1 cellular context compared by ENCODE assay signal in the genomic region with DNA sequence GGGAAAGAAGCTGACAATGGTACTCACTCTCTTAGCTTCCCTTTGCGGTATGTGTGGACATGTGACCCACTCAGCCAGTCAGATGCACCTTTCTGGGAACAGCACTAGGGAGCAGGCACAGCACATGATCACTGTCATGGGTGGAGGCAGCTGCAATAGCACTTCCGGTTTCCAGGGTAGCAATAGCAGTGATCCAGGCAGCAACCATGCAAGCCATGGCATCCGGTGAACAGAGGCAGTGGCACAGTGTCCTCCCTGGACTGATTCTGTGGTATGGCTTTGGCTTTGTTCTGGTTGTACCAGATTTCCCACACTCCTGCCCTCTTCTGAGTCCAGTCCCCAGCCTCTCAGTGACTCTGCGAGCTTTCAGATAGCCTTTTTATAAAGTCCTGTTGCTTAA.
TF ChIP-seq lines count a peak whose summit lies in the region.

No MANE protein-coding gene starts in this region.

TF ChIP-seq in K562, 482 proteins besides CTCF, POLR2A, EP300 and RAD21 (continued from another document and continues in another):
- TF ChIP-seq CHAMP1 (IDR thresholded peaks at IDR 0.05): no peak
- TF ChIP-seq ZNF561 (CRISPR knock-in tag; conservative IDR thresholded peaks at IDR 0.05): no peak
- peak; percentile 37; the same call in 1 of the 2 replicates for TF ChIP-seq DMBX1 (CRISPR knock-in tag; IDR thresholded peaks at IDR 0.05; ENCODE audit: borderline replicate concordance)
- peak; percentile 53; the same call in 1 of the 2 replicates for TF ChIP-seq ZNF644 (tag; IDR thresholded peaks at IDR 0.05; ENCODE audit: low read depth)
- no peak for TF ChIP-seq ZNF764 (CRISPR knock-in tag; IDR thresholded peaks at IDR 0.05; ENCODE audit: low read depth)
- TF ChIP-seq NUFIP1 (IDR thresholded peaks at IDR 0.05; ENCODE audit: partially characterized antibody): no peak
- TF ChIP-seq CC2D1A (IDR thresholded peaks at IDR 0.05): peak; percentile 32; the same call in 1 of the 2 replicates
- TF ChIP-seq DNMT1 (IDR thresholded peaks at IDR 0.05): no peak
- TF ChIP-seq FOXP1 (CRISPR knock-in tag; IDR thresholded peaks at IDR 0.05): no peak
- no peak for TF ChIP-seq MYBL2 (IDR thresholded peaks at IDR 0.05; ENCODE audit: low read depth)
- no peak for TF ChIP-seq MYBL2 (CRISPR knock-in tag; IDR thresholded peaks at IDR 0.05; ENCODE audit: borderline replicate concordance)
- TF ChIP-seq HCFC1 (IDR thresholded peaks at IDR 0.05; ENCODE audit: low read depth, low read length): peak; percentile 11; the same call in 1 of the 2 replicates
- TF ChIP-seq ZFP1 (CRISPR knock-in tag; IDR thresholded peaks at IDR 0.05): no peak
- TF ChIP-seq, protein P1, sequence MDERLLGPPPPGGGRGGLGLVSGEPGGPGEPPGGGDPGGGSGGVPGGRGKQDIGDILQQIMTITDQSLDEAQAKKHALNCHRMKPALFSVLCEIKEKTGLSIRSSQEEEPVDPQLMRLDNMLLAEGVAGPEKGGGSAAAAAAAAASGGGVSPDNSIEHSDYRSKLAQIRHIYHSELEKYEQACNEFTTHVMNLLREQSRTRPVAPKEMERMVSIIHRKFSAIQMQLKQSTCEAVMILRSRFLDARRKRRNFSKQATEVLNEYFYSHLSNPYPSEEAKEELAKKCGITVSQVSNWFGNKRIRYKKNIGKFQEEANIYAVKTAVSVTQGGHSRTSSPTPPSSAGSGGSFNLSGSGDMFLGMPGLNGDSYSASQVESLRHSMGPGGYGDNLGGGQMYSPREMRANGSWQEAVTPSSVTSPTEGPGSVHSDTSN (CRISPR knock-in tag; IDR thresholded peaks at IDR 0.05; ENCODE audit: low read depth): no peak
- TF ChIP-seq, protein P1 (tag; conservative IDR thresholded peaks at IDR 0.05; ENCODE audit: low read depth): no peak
- no peak for TF ChIP-seq PKNOX1 (IDR thresholded peaks at IDR 0.05)
- TF ChIP-seq, protein P2, sequence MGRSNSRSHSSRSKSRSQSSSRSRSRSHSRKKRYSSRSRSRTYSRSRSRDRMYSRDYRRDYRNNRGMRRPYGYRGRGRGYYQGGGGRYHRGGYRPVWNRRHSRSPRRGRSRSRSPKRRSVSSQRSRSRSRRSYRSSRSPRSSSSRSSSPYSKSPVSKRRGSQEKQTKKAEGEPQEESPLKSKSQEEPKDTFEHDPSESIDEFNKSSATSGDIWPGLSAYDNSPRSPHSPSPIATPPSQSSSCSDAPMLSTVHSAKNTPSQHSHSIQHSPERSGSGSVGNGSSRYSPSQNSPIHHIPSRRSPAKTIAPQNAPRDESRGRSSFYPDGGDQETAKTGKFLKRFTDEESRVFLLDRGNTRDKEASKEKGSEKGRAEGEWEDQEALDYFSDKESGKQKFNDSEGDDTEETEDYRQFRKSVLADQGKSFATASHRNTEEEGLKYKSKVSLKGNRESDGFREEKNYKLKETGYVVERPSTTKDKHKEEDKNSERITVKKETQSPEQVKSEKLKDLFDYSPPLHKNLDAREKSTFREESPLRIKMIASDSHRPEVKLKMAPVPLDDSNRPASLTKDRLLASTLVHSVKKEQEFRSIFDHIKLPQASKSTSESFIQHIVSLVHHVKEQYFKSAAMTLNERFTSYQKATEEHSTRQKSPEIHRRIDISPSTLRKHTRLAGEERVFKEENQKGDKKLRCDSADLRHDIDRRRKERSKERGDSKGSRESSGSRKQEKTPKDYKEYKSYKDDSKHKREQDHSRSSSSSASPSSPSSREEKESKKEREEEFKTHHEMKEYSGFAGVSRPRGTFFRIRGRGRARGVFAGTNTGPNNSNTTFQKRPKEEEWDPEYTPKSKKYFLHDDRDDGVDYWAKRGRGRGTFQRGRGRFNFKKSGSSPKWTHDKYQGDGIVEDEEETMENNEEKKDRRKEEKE (IDR thresholded peaks at IDR 0.05; ENCODE audit: borderline replicate concordance in 1 of 2, control insufficient read depth in 1 of 2, low read depth in 2 of 2, low read length in 1 of 2): no peak
- no peak for TF ChIP-seq COPS2 (conservative IDR thresholded peaks at IDR 0.05)
- no peak for TF ChIP-seq ZNF830 (CRISPR knock-in tag; IDR thresholded peaks at IDR 0.05)
- TF ChIP-seq FOXA3 (CRISPR knock-in tag; conservative IDR thresholded peaks at IDR 0.05 in 1 of 2, IDR thresholded peaks at IDR 0.05 in 1 of 2): no peak
- TF ChIP-seq KLF10 (CRISPR knock-in tag; IDR thresholded peaks at IDR 0.05): no peak
- no peak for TF ChIP-seq LCOR (CRISPR knock-in tag; IDR thresholded peaks at IDR 0.05)
- TF ChIP-seq ZNF79 (CRISPR knock-in tag; IDR thresholded peaks at IDR 0.05; ENCODE audit: low read depth): no peak
- TF ChIP-seq ZNF384 (IDR thresholded peaks at IDR 0.05; ENCODE audit: low read depth, low read length): no peak
- TF ChIP-seq CREM (IDR thresholded peaks at IDR 0.05; ENCODE audit: low read depth): no peak
- TF ChIP-seq, protein P3, sequence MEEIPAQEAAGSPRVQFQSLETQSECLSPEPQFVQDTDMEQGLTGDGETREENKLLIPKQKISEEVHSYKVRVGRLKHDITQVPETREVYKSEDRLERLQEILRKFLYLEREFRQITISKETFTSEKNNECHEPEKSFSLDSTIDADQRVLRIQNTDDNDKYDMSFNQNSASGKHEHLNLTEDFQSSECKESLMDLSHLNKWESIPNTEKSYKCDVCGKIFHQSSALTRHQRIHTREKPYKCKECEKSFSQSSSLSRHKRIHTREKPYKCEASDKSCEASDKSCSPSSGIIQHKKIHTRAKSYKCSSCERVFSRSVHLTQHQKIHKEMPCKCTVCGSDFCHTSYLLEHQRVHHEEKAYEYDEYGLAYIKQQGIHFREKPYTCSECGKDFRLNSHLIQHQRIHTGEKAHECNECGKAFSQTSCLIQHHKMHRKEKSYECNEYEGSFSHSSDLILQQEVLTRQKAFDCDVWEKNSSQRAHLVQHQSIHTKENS (CRISPR knock-in tag; IDR thresholded peaks at IDR 0.05): no peak
- TF ChIP-seq ESRRA (IDR thresholded peaks at IDR 0.05; ENCODE audit: borderline replicate concordance, low read depth): 0 out of 2 replicates have a peak, but pooled peaks have one; percentile 23
- no peak for TF ChIP-seq ZNF3 (CRISPR knock-in tag; IDR thresholded peaks at IDR 0.05)
- TF ChIP-seq, protein P4, sequence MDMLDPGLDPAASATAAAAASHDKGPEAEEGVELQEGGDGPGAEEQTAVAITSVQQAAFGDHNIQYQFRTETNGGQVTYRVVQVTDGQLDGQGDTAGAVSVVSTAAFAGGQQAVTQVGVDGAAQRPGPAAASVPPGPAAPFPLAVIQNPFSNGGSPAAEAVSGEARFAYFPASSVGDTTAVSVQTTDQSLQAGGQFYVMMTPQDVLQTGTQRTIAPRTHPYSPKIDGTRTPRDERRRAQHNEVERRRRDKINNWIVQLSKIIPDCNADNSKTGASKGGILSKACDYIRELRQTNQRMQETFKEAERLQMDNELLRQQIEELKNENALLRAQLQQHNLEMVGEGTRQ (CRISPR knock-in tag; IDR thresholded peaks at IDR 0.05): peak; percentile 89
- peak; percentile 44; the same call in 1 of the 2 replicates for TF ChIP-seq SMAD4 (CRISPR knock-in tag; conservative IDR thresholded peaks at IDR 0.05)
- TF ChIP-seq TOE1 (IDR thresholded peaks at IDR 0.05; ENCODE audit: borderline replicate concordance): peak; percentile 52; the same call in 1 of the 2 replicates
- TF ChIP-seq TOE1 (CRISPR knock-in tag; IDR thresholded peaks at IDR 0.05; ENCODE audit: borderline replicate concordance, low read depth): no peak
- TF ChIP-seq HDAC6 (IDR thresholded peaks at IDR 0.05; ENCODE audit: low read depth, low read length): no peak
- TF ChIP-seq ZNF444 (CRISPR knock-in tag; IDR thresholded peaks at IDR 0.05): no peak
- no peak for TF ChIP-seq FOXK2 (conservative IDR thresholded peaks at IDR 0.05 in 1 of 2, IDR thresholded peaks at IDR 0.05 in 1 of 2; ENCODE audit: low read depth in 2 of 2)
- TF ChIP-seq MAX (CRISPR knock-in tag; IDR thresholded peaks at IDR 0.05): 0 out of 2 replicates have a peak, but pooled peaks have one; percentile 34
- TF ChIP-seq ZNF584 (CRISPR knock-in tag; IDR thresholded peaks at IDR 0.05; ENCODE audit: low read depth): peak; percentile 65; the same call in 1 of the 2 replicates
- TF ChIP-seq ZNF121 (CRISPR knock-in tag; conservative IDR thresholded peaks at IDR 0.05): no peak
- TF ChIP-seq SIRT6 (IDR thresholded peaks at IDR 0.05; ENCODE audit: low read depth, low read length): no peak
- no peak for TF ChIP-seq NFIX (CRISPR knock-in tag; IDR thresholded peaks at IDR 0.05; ENCODE audit: low read depth)
- TF ChIP-seq GTF2F1 (IDR thresholded peaks at IDR 0.05; ENCODE audit: low read depth, low read length): no peak
- TF ChIP-seq GABPB1 (CRISPR knock-in tag; IDR thresholded peaks at IDR 0.05): peak; percentile 80
- 0 out of 2 replicates have a peak, but pooled peaks have one; percentile 6 for TF ChIP-seq ELF4 (CRISPR knock-in tag; IDR thresholded peaks at IDR 0.05)
- TF ChIP-seq SMAD3 (CRISPR knock-in tag; conservative IDR thresholded peaks at IDR 0.05): 0 out of 2 replicates have a peak, but pooled peaks have one; percentile 47
- TF ChIP-seq, protein P5, sequence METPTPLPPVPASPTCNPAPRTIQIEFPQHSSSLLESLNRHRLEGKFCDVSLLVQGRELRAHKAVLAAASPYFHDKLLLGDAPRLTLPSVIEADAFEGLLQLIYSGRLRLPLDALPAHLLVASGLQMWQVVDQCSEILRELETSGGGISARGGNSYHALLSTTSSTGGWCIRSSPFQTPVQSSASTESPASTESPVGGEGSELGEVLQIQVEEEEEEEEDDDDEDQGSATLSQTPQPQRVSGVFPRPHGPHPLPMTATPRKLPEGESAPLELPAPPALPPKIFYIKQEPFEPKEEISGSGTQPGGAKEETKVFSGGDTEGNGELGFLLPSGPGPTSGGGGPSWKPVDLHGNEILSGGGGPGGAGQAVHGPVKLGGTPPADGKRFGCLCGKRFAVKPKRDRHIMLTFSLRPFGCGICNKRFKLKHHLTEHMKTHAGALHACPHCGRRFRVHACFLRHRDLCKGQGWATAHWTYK (CRISPR knock-in tag; IDR thresholded peaks at IDR 0.05): 0 out of 2 replicates have a peak, but pooled peaks have one; percentile 15
- TF ChIP-seq ZNF175 (CRISPR knock-in tag; IDR thresholded peaks at IDR 0.05; ENCODE audit: low read depth): peak; percentile 60; the same call in 1 of the 2 replicates
